ENCODE assay signal across 8 cellular contexts in the genomic region with DNA sequence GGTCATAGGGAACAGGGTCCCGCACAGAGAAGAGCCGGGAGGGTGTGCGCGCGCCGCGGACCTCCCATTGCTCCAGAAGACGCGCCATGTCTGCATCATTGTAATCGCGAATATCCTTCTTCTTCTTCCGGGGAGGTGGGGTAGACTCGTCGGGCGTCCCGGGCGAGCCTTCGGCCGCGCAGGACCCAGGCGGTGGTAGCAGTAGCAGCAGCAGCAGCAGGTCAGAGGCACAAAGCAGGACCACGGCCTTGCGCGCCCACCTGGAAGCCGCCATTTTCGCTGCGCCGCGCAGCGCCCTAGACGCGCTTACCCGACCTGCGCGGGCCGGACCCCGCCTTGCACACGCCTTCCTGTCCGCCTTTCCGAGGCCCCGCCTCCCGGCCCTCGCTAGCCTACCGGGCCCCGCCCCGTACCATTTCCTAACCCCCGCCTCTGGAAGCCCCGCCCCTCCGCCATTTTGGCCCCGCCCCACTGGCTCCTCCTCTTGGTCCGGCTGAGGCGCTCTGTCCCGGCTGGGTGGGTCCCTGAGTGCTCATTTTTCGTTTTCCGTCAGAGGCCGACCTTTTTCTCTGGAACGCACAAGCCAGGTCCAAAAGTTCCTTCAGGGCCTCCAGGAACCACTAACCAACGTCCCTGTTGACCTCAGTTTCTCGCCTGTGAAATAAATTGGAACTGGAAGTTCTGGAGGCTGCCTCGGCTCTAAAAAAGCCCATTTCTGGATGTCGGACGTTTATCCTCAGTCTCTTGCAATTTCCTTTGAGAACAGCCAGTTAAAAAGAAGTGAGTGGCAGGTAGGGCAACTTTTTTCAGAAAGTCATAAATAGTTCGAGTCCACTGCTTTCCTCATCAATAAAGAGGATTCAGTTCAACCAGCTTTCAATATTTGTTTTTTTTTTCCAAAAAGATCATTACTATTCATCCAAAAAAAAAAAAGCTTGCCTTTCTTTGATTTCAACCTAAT. TPM values are rescaled to one million over a fixed set of nuclear protein-coding genes. Genes with fewer than 3 reads are reported as not detected.
DNase-seq lines count a peak whose midpoint lies in the region; TF ChIP-seq lines count a peak whose summit lies in the region.

Gene MESD, minus strand, starts transcription at position 302 of the 961 bp plus-strand sequence. Its CDS starts 28 bp downstream, at position 274.

- H3K4me1 Mint-ChIP-seq in HFFc6 (ENCODE audit: low read depth): peaks cover 62% of the 10 kb centered on the region

- TF ChIP-seq CTCF in HFFc6 (IDR thresholded peaks at IDR 0.05): no peak

- H3K36me3 ChIP-seq in neuronal stem cell (replicated peaks in 1 of 2; ENCODE audit: control insufficient read depth in 2 of 2, insufficient read depth in 2 of 2, low read length in 2 of 2): peaks cover 2 to 25% of the 10 kb centered on the region in 2 donors
- peaks cover 0 to 4% (median 0%) of the 10 kb centered on the region in 5 donors for H3K36me3 ChIP-seq in subcutaneous abdominal adipose tissue (ENCODE audit: control insufficient read depth in 5 of 5, insufficient read depth in 5 of 5, low read length in 5 of 5)

- peak within 1 kb of the TSS; percentile 94 for H4K91ac ChIP-seq in neuronal stem cell (ENCODE audit: low read depth, low read length, poor library complexity)

- H2BK120ac ChIP-seq in neuronal stem cell (ENCODE audit: low read depth, low read length): peak within 1 kb of the TSS; percentile 69

- H3K27me3 Mint-ChIP-seq in HFFc6 (ENCODE audit: insufficient read depth): no peaks in the 10 kb centered on the region

- in situ Hi-C loops in SK-MEL-5 (cut with HindIII; ENCODE audit: low pct_unique_long_range_greater_than_20kb, low sequenced_read_pairs): no loop called here

- H3K27ac Mint-ChIP-seq in HFFc6: peak within 1 kb of the TSS; percentile 91

- H3K79me1 ChIP-seq in neuronal stem cell (ENCODE audit: low read depth, low read length): no peaks in the 10 kb centered on the region

- H3K9ac ChIP-seq in neuronal stem cell (ENCODE audit: low read depth, low read length, poor library complexity) (peak within 1 kb of the TSS; percentile 91), subcutaneous abdominal adipose tissue (ENCODE audit: low read length in 5 of 5) (peak within 1 kb of the TSS; percentile 73 to 93 (median 86))

- H3K9me3 Mint-ChIP-seq in HFFc6: no peaks in the 10 kb centered on the region

- H4K8ac ChIP-seq in neuronal stem cell (ENCODE audit: low read depth, low read length): no peak within 1 kb of the TSS

- H2AK5ac ChIP-seq in neuronal stem cell (ENCODE audit: low read depth, low read length): no peak within 1 kb of the TSS

- peak within 1 kb of the TSS; percentile 98 for H2AFZ ChIP-seq in neuronal stem cell (ENCODE audit: low read length)

- H3K9me3 ChIP-seq in neuronal stem cell (replicated peaks in 1 of 2; ENCODE audit: control insufficient read depth in 2 of 2, insufficient read depth in 1 of 2, low read depth in 1 of 2, low read length in 2 of 2) (no peaks in the 10 kb centered on the region), subcutaneous abdominal adipose tissue (ENCODE audit: control insufficient read depth in 5 of 5, low read length in 5 of 5) (no peaks in the 10 kb centered on the region)

- no peak within 1 kb of the TSS for H3K4ac ChIP-seq in neuronal stem cell (ENCODE audit: low read length)

- no peak within 1 kb of the TSS for H2BK12ac ChIP-seq in neuronal stem cell (ENCODE audit: low read length)

- no peak within 1 kb of the TSS for H2BK15ac ChIP-seq in neuronal stem cell (ENCODE audit: low read length)

- H3K27me3 ChIP-seq in neuronal stem cell (ENCODE audit: control insufficient read depth in 3 of 3, insufficient read depth in 3 of 3, low read depth in 1 of 3, low read length in 3 of 3) (no peaks in the 10 kb centered on the region), subcutaneous abdominal adipose tissue (ENCODE audit: control insufficient read depth in 5 of 5, insufficient read depth in 4 of 5, low read length in 5 of 5) (no peaks in the 10 kb centered on the region)

- WGBS in neuronal stem cell (ENCODE audit: extremely low coverage in 2 of 2, insufficient read length in 2 of 2, insufficient replicate concordance in 1 of 2), 2 donors: no CpG with 5 or more reads among the region's 63 CpGs

- H3K4me3 ChIP-seq in neuronal stem cell (ENCODE audit: low read length in 2 of 2): peak within 1 kb of the TSS; percentile 80 to 96
- peak within 1 kb of the TSS; percentile 94 to 99 (median 95) for H3K4me3 ChIP-seq in subcutaneous abdominal adipose tissue (ENCODE audit: low read depth in 1 of 5, low read length in 5 of 5)

- peak within 1 kb of the TSS; percentile 63 for H3K4me2 ChIP-seq in neuronal stem cell (ENCODE audit: insufficient read depth, low read length, poor library complexity, severe bottlenecking)

- peak within 1 kb of the TSS; percentile 99 for H3K18ac ChIP-seq in neuronal stem cell (ENCODE audit: low read length)

- H3K14ac ChIP-seq in neuronal stem cell (ENCODE audit: low read length): peak within 1 kb of the TSS; percentile 87

- peak within 1 kb of the TSS; percentile 98 for H3K4me3 Mint-ChIP-seq in HFFc6

- peak within 1 kb of the TSS; percentile 97 for H3K23ac ChIP-seq in neuronal stem cell (ENCODE audit: low read depth, low read length, poor library complexity)

- peak within 1 kb of the TSS; percentile 71 for H2BK5ac ChIP-seq in neuronal stem cell (ENCODE audit: low read length)

- H3K4me1 ChIP-seq in neuronal stem cell (ENCODE audit: control insufficient read depth in 2 of 2, insufficient read depth in 1 of 2, low read depth in 1 of 2, low read length in 2 of 2): peaks cover 4 to 6% of the 10 kb centered on the region in 2 donors
- peaks cover 5 to 57% (median 53%) of the 10 kb centered on the region in 5 donors for H3K4me1 ChIP-seq in subcutaneous abdominal adipose tissue (ENCODE audit: control insufficient read depth in 5 of 5, insufficient read depth in 5 of 5, low read length in 5 of 5)

- DNase-seq in GM04504 (ENCODE audit: low read depth): peak; percentile 89
- DNase-seq in HFFc6: peak; percentile 88
- DNase-seq in NAMALWA (ENCODE audit: low spot score): peak; percentile 95
- DNase-seq in SK-MEL-5 (ENCODE audit: low read depth, low spot score): peak; percentile 94
- peak; percentile 97 for DNase-seq in activated naive CD4-positive, alpha-beta T cell treated with Interleukin-2 at 50 U/mL for 16 hours
- peak; percentile 86 for DNase-seq in foreskin melanocyte
- DNase-seq in neuronal stem cell (ENCODE audit: low spot score): peak; percentile 93

- H3K27ac ChIP-seq in neuronal stem cell (replicated peaks; ENCODE audit: low read length) (peak within 1 kb of the TSS; percentile 61), subcutaneous abdominal adipose tissue (ENCODE audit: low read depth, low read length) (peak within 1 kb of the TSS; percentile 99)

- H3K36me3 Mint-ChIP-seq in HFFc6 (ENCODE audit: low read depth): peaks cover 10% of the 10 kb centered on the region

RNA-seq across cellular contexts. Expression of gene MESD, which starts in this region (rescaled TPM):
- total RNA-seq in HFFc6 (2021; fragmentation: NEBNext Ultra II Directional; extraction: Animal tissue kit (Norgen Biotek cat#: 25700)): 10 to 100 TPM; 31.8 to 42.1 (median 38.3) TPM
- 55.4 and 55.6 TPM in 2 replicates for total RNA-seq in SK-MEL-5 (2014; rRNA removed; shearing (Covaris generic))
- 35.5 and 41.2 TPM in 2 replicates for polyA plus RNA-seq in SK-MEL-5 (2015; cell fraction: cytosol; rRNA removed)
- 12.8 and 14.5 TPM in 2 replicates for polyA plus RNA-seq in SK-MEL-5 (2015; cell fraction: nucleus; rRNA removed)
- polyA plus RNA-seq in neuronal stem cell (2013, experiment 1 of 2): 18.9 TPM
- polyA plus RNA-seq in neuronal stem cell (2013, experiment 2 of 2): 19.2 TPM

Comparison
In these comparisons a context has a peak if more than half of its experiments do, and no peak if none do; other contexts are left out.
1. Peak in every context shown above with its lines: DNase-seq, H3K4me3 ChIP-seq and H3K27ac ChIP-seq.